8 cellular contexts compared by ENCODE assay signal in genomic region chr7:30799206-30799975, GRCh38. TPM values are rescaled to one million over a fixed set of nuclear protein-coding genes. Genes with fewer than 3 reads are reported as not detected.
DNase-seq lines count a peak whose midpoint lies in the region; ATAC-seq, FAIRE-seq and TF ChIP-seq lines count a peak whose summit lies in the region.

No MANE protein-coding gene starts in this region.

- H3K4me2 ChIP-seq in endothelial cell of umbilical vein (ENCODE audit: insufficient read depth, low read length) = no peak overlapping the region

- intact Hi-C loops in endothelial cell of umbilical vein (cut with micrococcal nuclease) = no loop called here

- H3K4me3 ChIP-seq in GM06990 (replicated peaks; ENCODE audit: low read depth, low read length) (no peak overlapping the region), endothelial cell of umbilical vein (replicated peaks in 1 of 3; ENCODE audit: insufficient read depth in 1 of 3, low read depth in 1 of 3, low read length in 3 of 3) (no peak overlapping the region)

- H3K27ac Mint-ChIP-seq in stimulated activated naive B cell treated with anti-CD40 and anti-IgM and Interleukin-4, amounts not matched to agents 10 μg/mL and 1 μg/mL and 100 μg/mL, for 72 hours = peak overlapping the region; percentile 27

- no peak overlapping the region for H3K27ac ChIP-seq in endothelial cell of umbilical vein (ENCODE audit: insufficient read depth, low read depth, low read length)

- CTCF ChIA-PET in endothelial cell of umbilical vein (lab: Charles Lee) = interaction anchor here (0.7 to 2.1 kb wide), 17 partner anchors 8 to 335 kb away, joined by 3 to 75 read pairs (median 4); no protein-coding TSS in a partner anchor

- no peak overlapping the region for H3K9ac ChIP-seq in endothelial cell of umbilical vein (replicated peaks; ENCODE audit: extremely low read depth, insufficient read depth, low read length)

- FAIRE-seq in endothelial cell of umbilical vein (lab: Jason Lieb, UNC) = peak; percentile 95

- peaks cover 0 to 4% of the 10 kb centered on the region in 2 donors for H3K36me3 Mint-ChIP-seq in stimulated activated naive B cell treated with anti-CD40 and anti-IgM and Interleukin-4, amounts not matched to agents 10 μg/mL and 1 μg/mL and 100 μg/mL, for 72 hours

- DNase-seq in GM06990 (ENCODE audit: extremely low read depth, insufficient read length) = peak; percentile 68
- peak; percentile 60 for DNase-seq in HPDE6-E6E7 (ENCODE audit: extremely low spot score)
- DNase-seq in endothelial cell of umbilical vein (ENCODE audit: low read depth, low spot score) = peak; percentile 73
- peak; percentile 79 for DNase-seq in stimulated activated naive B cell treated with anti-CD40 and anti-IgM and Interleukin-4, amounts not matched to agents 10 μg/mL and 1 μg/mL and 100 μg/mL, for 72 hours
- no peak for DNase-seq in activated gamma-delta T cell (lab: John Stamatoyannopoulos, UW)
- no peak for DNase-seq in NCI-H345 treated with DMSO at 0.1 percent for 48 hours (lab: John Stamatoyannopoulos, UW; ENCODE audit: unreplicated experiment)
- no peak for DNase-seq in NCI-H2029 treated with DMSO at 0.1 percent for 48 hours (lab: John Stamatoyannopoulos, UW)

- dilution Hi-C loops in endothelial cell of umbilical vein (cut with MboI; ENCODE audit: extremely low pct_ligation_motif_present, low sequenced_read_pairs) = no loop called here

- no peaks in the 10 kb centered on the region for H3K9me1 ChIP-seq in endothelial cell of umbilical vein (replicated peaks; ENCODE audit: control insufficient read depth, extremely low read depth, insufficient read depth, low read length)

- no peaks in the 10 kb centered on the region for H4K20me1 ChIP-seq in endothelial cell of umbilical vein (replicated peaks; ENCODE audit: control insufficient read depth, extremely low read depth, insufficient read depth, low read length)

- POLR2A ChIA-PET in endothelial cell of umbilical vein (lab: Charles Lee) = no interaction called here

- H3K27me3 ChIP-seq in GM06990 (replicated peaks; ENCODE audit: control insufficient read depth, insufficient read depth, low read length) (no peaks in the 10 kb centered on the region), endothelial cell of umbilical vein (ENCODE audit: control insufficient read depth in 2 of 2, insufficient read depth in 2 of 2, low read length in 2 of 2) (no peaks in the 10 kb centered on the region)

- H3K36me3 ChIP-seq in GM06990 (ENCODE audit: control insufficient read depth, insufficient read depth, low read length) (no peaks in the 10 kb centered on the region), endothelial cell of umbilical vein (ENCODE audit: control insufficient read depth in 2 of 2, extremely low read depth in 1 of 2, insufficient read depth in 2 of 2, low read length in 2 of 2) (no peaks in the 10 kb centered on the region)

- H3K79me2 ChIP-seq in endothelial cell of umbilical vein (ENCODE audit: control insufficient read depth, insufficient read depth, low read length) = no peaks in the 10 kb centered on the region

- ATAC-seq in GM21529 (IDR thresholded peaks at IDR 0.05; ENCODE audit: unreplicated experiment) = peak; percentile 74
- peak; percentile 92 to 94 for ATAC-seq in stimulated activated naive B cell treated with anti-CD40 and anti-IgM and Interleukin-4, amounts not matched to agents 10 μg/mL and 1 μg/mL and 100 μg/mL, for 72 hours (replicated peaks)

- H3K9me3 ChIP-seq in endothelial cell of umbilical vein (replicated peaks; ENCODE audit: control insufficient read depth, insufficient read depth, low read length) = no peaks in the 10 kb centered on the region

- no peak for TF ChIP-seq POLR2A in endothelial cell of umbilical vein (IDR thresholded peaks at IDR 0.05; ENCODE audit: low read depth, low read length)

- no TSS peak for BruUV-seq in endothelial cell of umbilical vein (replicated peaks; lab: Mats Ljungman, UMichigan)

- TF ChIP-seq CTCF in GM06990 (IDR thresholded peaks at IDR 0.05; ENCODE audit: insufficient read depth, low read length, poor library complexity, severe bottlenecking) = no peak
- TF ChIP-seq CTCF in endothelial cell of umbilical vein (IDR thresholded peaks at IDR 0.05; ENCODE audit: extremely low read depth in 1 of 2, insufficient read depth in 1 of 2, low read depth in 1 of 2, low read length in 2 of 2) = no peak

- peaks cover 21 to 37% of the 10 kb centered on the region in 2 donors for H3K4me1 Mint-ChIP-seq in stimulated activated naive B cell treated with anti-CD40 and anti-IgM and Interleukin-4, amounts not matched to agents 10 μg/mL and 1 μg/mL and 100 μg/mL, for 72 hours

- no peaks in the 10 kb centered on the region for H3K27me3 Mint-ChIP-seq in stimulated activated naive B cell treated with anti-CD40 and anti-IgM and Interleukin-4, amounts not matched to agents 10 μg/mL and 1 μg/mL and 100 μg/mL, for 72 hours

- H3K4me1 ChIP-seq in endothelial cell of umbilical vein (ENCODE audit: control insufficient read depth, extremely low read depth, insufficient read depth, low read length) = peaks cover 55% of the 10 kb centered on the region

- peak overlapping the region in 1 of 2 donors; percentile 20 for H3K4me3 Mint-ChIP-seq in stimulated activated naive B cell treated with anti-CD40 and anti-IgM and Interleukin-4, amounts not matched to agents 10 μg/mL and 1 μg/mL and 100 μg/mL, for 72 hours

- H2AFZ ChIP-seq in endothelial cell of umbilical vein (ENCODE audit: low read depth, low read length) = no peak overlapping the region

- no peaks in the 10 kb centered on the region for H3K9me3 Mint-ChIP-seq in stimulated activated naive B cell treated with anti-CD40 and anti-IgM and Interleukin-4, amounts not matched to agents 10 μg/mL and 1 μg/mL and 100 μg/mL, for 72 hours

TF ChIP-seq in endothelial cell of umbilical vein, 7 proteins besides CTCF, POLR2A, EP300 and RAD21:
- TF ChIP-seq MAX (IDR thresholded peaks at IDR 0.05; ENCODE audit: insufficient read depth, insufficient read length) (no peak), EZH2 (IDR thresholded peaks at IDR 0.05; ENCODE audit: borderline replicate concordance, low read depth, low read length, severe bottlenecking) (no peak), JUN (IDR thresholded peaks at IDR 0.05; ENCODE audit: borderline replicate concordance, insufficient read depth, insufficient read length, low read depth) (peak; percentile 67), FOS (IDR thresholded peaks at IDR 0.05; ENCODE audit: borderline replicate concordance, insufficient read depth, low read length) (peak; percentile 89), POLR2AphosphoS5 (IDR thresholded peaks at IDR 0.05; ENCODE audit: insufficient read depth, low read depth, low read length) (peak; percentile 55), MYC (IDR thresholded peaks at IDR 0.05; ENCODE audit: low read depth, low read length) (no peak), GATA2 (IDR thresholded peaks at IDR 0.05; ENCODE audit: insufficient read depth, insufficient read length, low read depth, low read length) (peak; percentile 53)

RNA-seq across cellular contexts. Expression of gene MINDY4, which starts 28.2 kb away (rescaled TPM):
- 4.7 and 5.2 TPM in 2 replicates for total RNA-seq in endothelial cell of umbilical vein
- polyA plus RNA-seq in endothelial cell of umbilical vein = 2.2 and 2.3 TPM in 2 replicates
- polyA plus RNA-seq in endothelial cell of umbilical vein (2011; cell fraction: cytosol; rRNA removed) = 1.5 and 1.9 TPM in 2 replicates
- 8.1 TPM in 2 replicates for polyA plus RNA-seq in endothelial cell of umbilical vein (2011; cell fraction: nucleus; rRNA removed)
- polyA plus RNA-seq in endothelial cell of umbilical vein (2012) = 2.3 and 2.4 TPM in 2 replicates
- polyA minus RNA-seq in endothelial cell of umbilical vein = 2.7 and 4.2 TPM in 2 replicates
- not detected for polyA minus RNA-seq in endothelial cell of umbilical vein (2011; cell fraction: cytosol; rRNA and poly(A)+ RNA removed)
- polyA minus RNA-seq in endothelial cell of umbilical vein (2011; cell fraction: nucleus; rRNA and poly(A)+ RNA removed) = 6.9 and 7.8 TPM in 2 replicates

RNA-seq across cellular contexts. Expression of gene INMT, which starts 47.5 kb away (rescaled TPM):
- not detected in 2 replicates for total RNA-seq in endothelial cell of umbilical vein
- not detected in 2 replicates for polyA plus RNA-seq in endothelial cell of umbilical vein
- polyA plus RNA-seq in endothelial cell of umbilical vein (2011; cell fraction: cytosol; rRNA removed) = not detected in 2 replicates
- not detected in 2 replicates for polyA plus RNA-seq in endothelial cell of umbilical vein (2011; cell fraction: nucleus; rRNA removed)
- polyA plus RNA-seq in endothelial cell of umbilical vein (2012) = not detected in 2 replicates
- polyA minus RNA-seq in endothelial cell of umbilical vein = 0.19 TPM in 1 of 2 replicates, not detected in the other
- polyA minus RNA-seq in endothelial cell of umbilical vein (2011; cell fraction: cytosol; rRNA and poly(A)+ RNA removed) = not detected
- polyA minus RNA-seq in endothelial cell of umbilical vein (2011; cell fraction: nucleus; rRNA and poly(A)+ RNA removed) = not detected in 2 replicates

Comparison
In these comparisons a context has a peak if more than half of its experiments do, and no peak if none do; other contexts are left out.
1. DNase-seq: peak in GM06990 (single experiment), HPDE6-E6E7 (single experiment), endothelial cell of umbilical vein (single experiment) and stimulated activated naive B cell treated with anti-CD40 and anti-IgM and Interleukin-4, amounts not matched to agents 10 μg/mL and 1 μg/mL and 100 μg/mL, for 72 hours (single experiment); none in activated gamma-delta T cell (single experiment), NCI-H345 treated with DMSO at 0.1 percent for 48 hours (single experiment) and NCI-H2029 treated with DMSO at 0.1 percent for 48 hours (single experiment).